ENCODE assay signal across 17 cellular contexts in genomic region chr5:113446358-113446927, GRCh38. TPM values are rescaled to one million over a fixed set of nuclear protein-coding genes. Genes with fewer than 3 reads are reported as not detected.
DNase-seq lines count a peak whose midpoint lies in the region; ATAC-seq and TF ChIP-seq lines count a peak whose summit lies in the region.
"Had no signal": no experiment of that assay in that cellular context is flagged by ENCODE, and none has a peak within 500 bp of the region (broad histone marks: within the 10 kb centered on the region; RNA-seq: fewer than 3 reads in every experiment).

No MANE protein-coding gene starts in this region.

- H3K4me3 ChIP-seq in right atrium auricular region, result no peak overlapping the region

- H3K9me3 Mint-ChIP-seq in nephron, result peaks cover 28% of the 10 kb centered on the region

- peaks cover 16% of the 10 kb centered on the region for H3K36me3 Mint-ChIP-seq in nephron (ENCODE audit: low read depth)
- H3K36me3 Mint-ChIP-seq: CD8-positive, alpha-beta T cell had no signal

- no peaks in the 10 kb centered on the region for H3K36me3 ChIP-seq in right atrium auricular region

- TF ChIP-seq CTCF in right atrium auricular region (IDR thresholded peaks at IDR 0.05) (no peak), nephron (IDR thresholded peaks at IDR 0.05; ENCODE audit: unreplicated experiment in 3 of 3) (no peak)

- no peaks in the 10 kb centered on the region for H3K27me3 Mint-ChIP-seq in nephron (ENCODE audit: low read depth)

- H3K4me1 ChIP-seq in right atrium auricular region, result no peaks in the 10 kb centered on the region

- ATAC-seq in Right ventricle myocardium inferior (peak; percentile 79), SK-N-SH treated with all-trans-retinoic acid at 6 μM for 48 hours (no peak)
- no peak for ATAC-seq in stimulated activated naive CD8-positive, alpha-beta T cell treated with anti-CD3 and anti-CD28 coated beads, Interleukin-15, Interleukin-2, amounts not matched to agents 100 U/mL and 50 U/mL, for 24 hours
- ATAC-seq: CD8-positive, alpha-beta T cell had no signal

- peak overlapping the region; percentile 94 to 100 (median 99) for H3K27ac Mint-ChIP-seq in nephron
- H3K27ac Mint-ChIP-seq: B cell; CD8-positive, alpha-beta T cell; HFFc6 had no signal

- H3K27ac ChIP-seq in right atrium auricular region, result no peak overlapping the region
- H3K27ac ChIP-seq: C4-2B had no signal

- no peak overlapping the region for H3K4me3 Mint-ChIP-seq in nephron
- H3K4me3 Mint-ChIP-seq: B cell; CD8-positive, alpha-beta T cell; HFFc6 had no signal

- intact Hi-C loops in Right ventricle myocardium inferior (cut with DNase I), result no loop called here

- H3K27me3 ChIP-seq in right atrium auricular region, result no peaks in the 10 kb centered on the region

- peaks cover 53% of the 10 kb centered on the region for H3K4me1 Mint-ChIP-seq in nephron
- H3K4me1 Mint-ChIP-seq: B cell had no signal

- peaks cover 0 to 7% of the 10 kb centered on the region in 2 donors for H3K9me3 ChIP-seq in right atrium auricular region

- DNase-seq in Right ventricle myocardium inferior (ENCODE audit: missing footprints) (no peak), right atrium auricular region (ENCODE audit: low spot score) (no peak), DMS 273 treated with DMSO at 0.1 percent for 48 hours (lab: John Stamatoyannopoulos, UW) (peak; percentile 53), C1 segment of cervical spinal cord (lab: John Stamatoyannopoulos, UW) (no peak)
- DNase-seq in stimulated activated naive CD8-positive, alpha-beta T cell treated with anti-CD3 and anti-CD28 coated beads, Interleukin-15, Interleukin-2, amounts not matched to agents 100 U/mL and 50 U/mL, for 24 hours, result no peak
- DNase-seq: CD8-positive, alpha-beta T cell; COR-L47; DMS53; HCEC 1CT; HFFc6 had no signal

TF ChIP-seq in SK-N-SH treated with all-trans-retinoic acid at 6 μM for 48 hours, 23 proteins besides CTCF, POLR2A, EP300 and RAD21:
- TF ChIP-seq ARNTL (CRISPR knock-in tag; IDR thresholded peaks at IDR 0.05; ENCODE audit: borderline replicate concordance, low read depth) (no peak), ISL1 (CRISPR knock-in tag; IDR thresholded peaks at IDR 0.05) (peak; percentile 44)

RNA-seq across cellular contexts. Expression of gene TSSK1B, which starts 11.7 kb away (rescaled TPM):
- not detected for total RNA-seq in Right ventricle myocardium inferior
- total RNA-seq in right atrium auricular region, result not detected
- total RNA-seq: B cell; CD8-positive, alpha-beta T cell; Daoy; H4; HFFc6; HT1080 had no signal

RNA-seq across cellular contexts. Expression of gene MCC, which starts 41.8 kb away (rescaled TPM):
- 31.9 TPM for total RNA-seq in Right ventricle myocardium inferior
- 10 to 100 TPM; 28.8 to 31.7 TPM for total RNA-seq in right atrium auricular region
